15 cellular contexts compared by ENCODE assay signal in genomic region chr1:243320224-243320623, GRCh38.
"Had no signal": no experiment of that assay in that cellular context is flagged by ENCODE, and none has a peak within 500 bp of the region (broad histone marks: within the 10 kb centered on the region; RNA-seq: fewer than 3 reads in every experiment).

No MANE protein-coding gene starts in this region.

- H3K4me1 ChIP-seq: right atrium auricular region, transverse colon, vagina had no signal

- H3K4me1 Mint-ChIP-seq: stimulated activated naive CD8-positive, alpha-beta T cell treated with anti-CD3 and anti-CD28 coated beads, Interleukin-15, amount 100 ng/mL, for 72 hours had no signal

- H3K4me3 ChIP-seq: coronary artery, right atrium auricular region, suprapubic skin, transverse colon, vagina had no signal

- H3K27me3 Mint-ChIP-seq: natural killer cell treated with Interleukin-12 subunit alpha and Interleukin-12 subunit beta and Interleukin-15 and Interleukin-18, amount 100 ng/mL, for 72 hours; stimulated activated naive CD8-positive, alpha-beta T cell treated with anti-CD3 and anti-CD28 coated beads, Interleukin-15, amount 100 ng/mL, for 72 hours had no signal

- ATAC-seq: esophagus mucosa; natural killer cell treated with Interleukin-12 subunit alpha and Interleukin-12 subunit beta and Interleukin-15 and Interleukin-18, amount 100 ng/mL, for 72 hours; stimulated activated naive CD8-positive, alpha-beta T cell treated with anti-CD3 and anti-CD28 coated beads, Interleukin-15, amount 100 ng/mL, for 72 hours had no signal

- H3K9me3 ChIP-seq: right atrium auricular region, suprapubic skin, transverse colon, vagina had no signal

- H3K27me3 ChIP-seq: right atrium auricular region, suprapubic skin, transverse colon, vagina had no signal

- H3K36me3 Mint-ChIP-seq: natural killer cell treated with Interleukin-12 subunit alpha and Interleukin-12 subunit beta and Interleukin-15 and Interleukin-18, amount 100 ng/mL, for 72 hours had no signal

- H3K4me3 Mint-ChIP-seq: natural killer cell treated with Interleukin-12 subunit alpha and Interleukin-12 subunit beta and Interleukin-15 and Interleukin-18, amount 100 ng/mL, for 72 hours; stimulated activated naive CD8-positive, alpha-beta T cell treated with anti-CD3 and anti-CD28 coated beads, Interleukin-15, amount 100 ng/mL, for 72 hours had no signal

- H3K27ac Mint-ChIP-seq: natural killer cell treated with Interleukin-12 subunit alpha and Interleukin-12 subunit beta and Interleukin-15 and Interleukin-18, amount 100 ng/mL, for 72 hours; stimulated activated naive CD8-positive, alpha-beta T cell treated with anti-CD3 and anti-CD28 coated beads, Interleukin-15, amount 100 ng/mL, for 72 hours had no signal

- H3K27ac ChIP-seq: coronary artery, right atrium auricular region, suprapubic skin, transverse colon, vagina had no signal

- DNase-seq: activated CD4-positive, alpha-beta T cell treated with anti-CD3 and anti-CD28 coated beads, Interleukin-2, amount 50 U/mL, for 4 hours; activated naive CD4-positive, alpha-beta T cell; activated T-cell treated with anti-CD3 and anti-CD28 coated beads for 4 hours; anterior cingulate cortex; mesendoderm; nucleus accumbens; stimulated activated naive CD8-positive, alpha-beta T cell treated with anti-CD3 and anti-CD28 coated beads, Interleukin-15, amount 100 ng/mL, for 72 hours; T1000; transverse colon had no signal

- H3K9me3 Mint-ChIP-seq: natural killer cell treated with Interleukin-12 subunit alpha and Interleukin-12 subunit beta and Interleukin-15 and Interleukin-18, amount 100 ng/mL, for 72 hours; stimulated activated naive CD8-positive, alpha-beta T cell treated with anti-CD3 and anti-CD28 coated beads, Interleukin-15, amount 100 ng/mL, for 72 hours had no signal
